Comparison of ENCODE assay signal across 9 cellular contexts in the genomic region with DNA sequence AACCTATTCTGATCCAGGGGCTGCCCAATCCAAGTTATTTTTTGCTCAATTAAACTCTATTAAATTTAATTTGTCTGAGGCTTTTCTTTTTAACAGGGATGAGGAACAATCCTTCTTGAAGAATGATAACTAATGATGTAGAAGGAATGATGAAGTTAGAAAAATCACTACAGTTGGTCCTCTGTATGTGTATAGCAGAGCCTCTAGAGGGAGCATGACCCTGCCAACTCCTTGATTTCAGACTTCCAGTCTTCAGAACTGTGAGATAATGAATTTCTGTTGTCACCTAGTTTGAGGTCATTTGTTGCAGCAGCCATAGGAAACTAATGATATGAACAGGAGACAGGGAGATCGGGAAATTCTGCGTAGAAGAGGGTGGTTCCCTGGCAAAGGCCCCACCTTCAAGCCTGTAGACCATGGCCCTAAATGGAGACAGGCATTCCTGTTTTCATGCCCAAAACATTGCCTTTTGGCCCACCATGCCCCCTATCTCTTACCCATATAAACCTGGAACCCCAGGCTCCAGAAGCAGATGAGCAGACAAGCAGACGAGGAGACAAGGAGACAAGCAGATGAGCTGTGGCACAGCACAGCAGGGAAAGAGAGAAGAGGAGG. TPM values are rescaled to one million over a fixed set of nuclear protein-coding genes. Genes with fewer than 3 reads are reported as not detected.
A peak's percentile ranks its signal among the peaks of the same experiment; 100 is the strongest.
DNase-seq lines count a peak whose midpoint lies in the region; ATAC-seq, FAIRE-seq and TF ChIP-seq lines count a peak whose summit lies in the region.
"Had no signal": no experiment of that assay in that cellular context is flagged by ENCODE, and none has a peak within 500 bp of the region (broad histone marks: within the 10 kb centered on the region; RNA-seq: fewer than 3 reads in every experiment).

No MANE protein-coding gene starts in this region.

- no peak for TF ChIP-seq POLR2A in H1 (IDR thresholded peaks at IDR 0.05; ENCODE audit: control extremely low read depth in 1 of 2, low read depth in 2 of 2, low read length in 2 of 2)

- no peak overlapping the region for H3K23ac ChIP-seq in H1 (ENCODE audit: insufficient read length)

- peak; percentile 13 for FAIRE-seq in H1 (lab: Jason Lieb, UNC)

- no peak overlapping the region for H3K18ac ChIP-seq in H1 (ENCODE audit: extremely low read depth, low read length)

- H2BK5ac ChIP-seq in H1 (ENCODE audit: low read depth, low read length): no peak overlapping the region

- H2BK12ac ChIP-seq in H1 (ENCODE audit: low read depth, low read length): peak overlapping the region; percentile 3; the same call in 1 of the 2 replicates

- H3K14ac ChIP-seq in H1 (ENCODE audit: insufficient read length): no peak overlapping the region

- H3K4ac ChIP-seq in H1 (replicated peaks; ENCODE audit: insufficient read length, low read depth, low read length): no peak overlapping the region

- H2AFZ ChIP-seq in Loucy (ENCODE audit: low read length) (no peak overlapping the region), H1 (ENCODE audit: low read length) (no peak overlapping the region)

- no peaks in the 10 kb centered on the region for H3K23me2 ChIP-seq in H1 (ENCODE audit: low read depth, low read length)

- H3K36me3 ChIP-seq in Loucy (ENCODE audit: insufficient read depth, low read length): no peaks in the 10 kb centered on the region
- peaks cover 0 to 4% (median 0%) of the 10 kb centered on the region in 4 experiments; a peak in 1 of 8 replicates for H3K36me3 ChIP-seq in H1 (ENCODE audit: control insufficient read depth in 2 of 4, insufficient read depth in 4 of 4, low read length in 3 of 4)

- H3K9ac ChIP-seq in Loucy (ENCODE audit: low read depth, low read length, poor library complexity, severe bottlenecking) (no peak overlapping the region), H1 (replicated peaks in 1 of 4; ENCODE audit: extremely low read depth in 1 of 4, low read depth in 3 of 4, low read length in 3 of 4) (no peak overlapping the region)

- H3K56ac ChIP-seq in H1 (replicated peaks; ENCODE audit: insufficient read length, low read depth, low read length): no peak overlapping the region

- 66% methylated on average over 3 of the region's 3 CpGs; no CpG with 5 or more reads in 1 of the 2 experiments for WGBS in H1 (ENCODE audit: extremely low coverage in 1 of 2, insufficient coverage in 1 of 2, insufficient read length in 1 of 2, insufficient replicate concordance in 2 of 2, low coverage in 1 of 2, low lambda C conversion rate in 2 of 2, missing lambda C conversion rate in 1 of 2), 2 experiments

- H3K4me1 ChIP-seq in Loucy (ENCODE audit: insufficient read depth, low read length, poor library complexity, severe bottlenecking) (no peaks in the 10 kb centered on the region), H1 (replicated peaks in 1 of 4; ENCODE audit: control insufficient read depth in 3 of 4, insufficient read depth in 4 of 4, low read length in 3 of 4) (peaks cover 0 to 8% (median 4%) of the 10 kb centered on the region in 4 experiments; a peak in 6 of 7 replicates)

- no peaks in the 10 kb centered on the region for H3K79me1 ChIP-seq in H1 (ENCODE audit: low read depth, low read length)

- H2AK5ac ChIP-seq in H1 (ENCODE audit: low read depth, low read length): no peak overlapping the region

- H3K27me3 ChIP-seq in Loucy (ENCODE audit: insufficient read depth, low read length, poor library complexity, severe bottlenecking) (no peaks in the 10 kb centered on the region), H1 (replicated peaks in 1 of 4; ENCODE audit: control insufficient read depth in 3 of 4, extremely low read depth in 1 of 4, insufficient read depth in 3 of 4, low read length in 3 of 4) (no peaks in the 10 kb centered on the region)

- no peaks in the 10 kb centered on the region for H4K20me1 ChIP-seq in Loucy (ENCODE audit: insufficient read depth, low read length, poor library complexity, severe bottlenecking)
- H4K20me1 ChIP-seq in H1 (replicated peaks in 1 of 2; ENCODE audit: control insufficient read depth in 1 of 2, insufficient read depth in 2 of 2, low read length in 2 of 2): no peaks in the 10 kb centered on the region

- H3F3A ChIP-seq in Loucy (ENCODE audit: low read depth): no peaks in the 10 kb centered on the region

- no peak overlapping the region for H4K91ac ChIP-seq in H1 (replicated peaks; ENCODE audit: insufficient read length, low read length)

- TF ChIP-seq CTCF in Loucy (conservative IDR thresholded peaks at IDR 0.05; ENCODE audit: low read length): peak; percentile 71
- peak in 2 of 3 experiments; percentile 52 to 70; a peak in 3 of 4 replicates for TF ChIP-seq CTCF in H1 (IDR thresholded peaks at IDR 0.05; ENCODE audit: control extremely low read depth in 1 of 3, insufficient read depth in 1 of 3, low read depth in 1 of 3, low read length in 3 of 3)

- no peak overlapping the region for H3K4me3 ChIP-seq in Loucy (ENCODE audit: low read length, poor library complexity, severe bottlenecking)
- H3K4me3 ChIP-seq in H1 (ENCODE audit: extremely low read depth in 1 of 4, insufficient read depth in 2 of 4, low read depth in 3 of 4, low read length in 4 of 4): no peak overlapping the region

- H3K9me2 ChIP-seq in Loucy (replicated peaks; ENCODE audit: low read depth, low read length): no peaks in the 10 kb centered on the region

- H2BK20ac ChIP-seq in H1 (ENCODE audit: low read length): peak overlapping the region; percentile 16; the same call in 1 of the 2 replicates

- TF ChIP-seq RAD21 in H1 (IDR thresholded peaks at IDR 0.05 in 1 of 2, conservative IDR thresholded peaks at IDR 0.05 in 1 of 2; ENCODE audit: low read depth in 2 of 2, low read length in 2 of 2): peak; percentile 53

- no peak for ATAC-seq in HG03439 (IDR thresholded peaks at IDR 0.05; ENCODE audit: unreplicated experiment)

- CTCF ChIA-PET in H1 (lab: Charles Lee; ENCODE audit: partially characterized antibody): interaction anchor here (0.6 to 5.9 kb wide), 13 partner anchors 8 to 100 kb away, joined by 3 to 55 read pairs (median 6); a partner anchor contains a TSS

- H2BK15ac ChIP-seq in H1 (ENCODE audit: low read length): peak overlapping the region; percentile 77; the same call in 1 of the 2 replicates

- no peak overlapping the region for H4K5ac ChIP-seq in H1 (ENCODE audit: insufficient read length, low read depth, low read length)

- H2BK120ac ChIP-seq in H1 (replicated peaks; ENCODE audit: low read depth, low read length): no peak overlapping the region

- DNase-seq in SIG-M5 treated with dmso at 0.1 percent for 504 hours (lab: John Stamatoyannopoulos, UW; ENCODE audit: unreplicated experiment) (peak; percentile 34), SIG-M5 (lab: John Stamatoyannopoulos, UW) (no peak), H1 (ENCODE audit: low read depth in 1 of 2, low spot score in 2 of 2) (no peak), renal cortical epithelial cell (ENCODE audit: low read depth) (peak; percentile 28), putamen (ENCODE audit: low spot score) (no peak)
- no peak for DNase-seq in stimulated activated CD4-positive, alpha-beta T cell treated with anti-CD3 and anti-CD28 coated beads, Interleukin-15, amount 100 ng/mL, for 24 hours
- DNase-seq: CD8-positive, alpha-beta memory T cell had no signal

- no peak overlapping the region for H3K27ac ChIP-seq in H1 (ENCODE audit: low read depth, low read length)

- H4K8ac ChIP-seq in H1 (ENCODE audit: extremely low read depth, insufficient read depth, low read length): no peak overlapping the region

- no peak overlapping the region for H3K4me2 ChIP-seq in Loucy (ENCODE audit: low read depth, low read length, poor library complexity, severe bottlenecking)
- H3K4me2 ChIP-seq in H1 (ENCODE audit: insufficient read depth in 1 of 2, low read depth in 2 of 2, low read length in 2 of 2): no peak overlapping the region

- H3K79me2 ChIP-seq in Loucy (ENCODE audit: insufficient read depth, low read length) (no peaks in the 10 kb centered on the region), H1 (ENCODE audit: control insufficient read depth in 1 of 2, insufficient read depth in 2 of 2, low read length in 2 of 2) (no peaks in the 10 kb centered on the region)

- TF ChIP-seq EP300 in H1 (IDR thresholded peaks at IDR 0.05; ENCODE audit: borderline replicate concordance in 1 of 2, low read depth in 2 of 2, low read length in 2 of 2): no peak

- POLR2A ChIA-PET in H1 (lab: Charles Lee; ENCODE audit: partially characterized antibody): interaction anchor here (1.4 to 2.2 kb wide), 3 partner anchors 8 to 20 kb away, joined by 3 to 8 read pairs (median 3); a partner anchor contains a TSS

- no peaks in the 10 kb centered on the region for H3K9me3 ChIP-seq in Loucy (ENCODE audit: insufficient read depth, low read depth, low read length)
- H3K9me3 ChIP-seq in H1 (ENCODE audit: insufficient read depth in 2 of 2, low read depth in 1 of 2, low read length in 1 of 2): peaks cover 9 to 14% of the 10 kb centered on the region in 2 experiments

TF ChIP-seq in H1, 55 proteins besides CTCF, POLR2A, EP300 and RAD21 (continues in another document):
- TF ChIP-seq SIX5 (IDR thresholded peaks at IDR 0.05; ENCODE audit: low read depth, low read length): no peak
- TF ChIP-seq, protein P1, sequence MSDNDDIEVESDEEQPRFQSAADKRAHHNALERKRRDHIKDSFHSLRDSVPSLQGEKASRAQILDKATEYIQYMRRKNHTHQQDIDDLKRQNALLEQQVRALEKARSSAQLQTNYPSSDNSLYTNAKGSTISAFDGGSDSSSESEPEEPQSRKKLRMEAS (IDR thresholded peaks at IDR 0.05): no peak
- TF ChIP-seq RFX5 (IDR thresholded peaks at IDR 0.05; ENCODE audit: borderline replicate concordance, low read depth, low read length): no peak

RNA-seq across cellular contexts. Expression of a gene that starts 7.7 kb away (rescaled TPM):
- 114 and 117 TPM in 2 replicates for total RNA-seq in H1 (2021; fragmentation: NEBNext Ultra II Directional; extraction: Animal tissue kit (Norgen Biotek cat#: 25700))
- 16.6 and 29.3 TPM in 2 replicates for polyA plus RNA-seq in H1 (2011; rRNA removed)
- 26.1 TPM for polyA plus RNA-seq in H1 (2011; cell fraction: cytosol; rRNA removed)
- polyA plus RNA-seq in H1 (2011; cell fraction: nucleus; rRNA removed): 38.3 TPM
- polyA plus RNA-seq in H1 (2012, experiment 1 of 2): 19.9 to 42.3 TPM (median 30.4 TPM) in 4 replicates
- polyA plus RNA-seq in H1 (2012, experiment 2 of 2): 1.9 TPM
- 52.7 TPM for polyA plus RNA-seq in H1 (2013, experiment 1 of 2)
- polyA plus RNA-seq in H1 (2013, experiment 2 of 2): 48.3 TPM
- polyA minus RNA-seq in H1 (2011; rRNA and poly(A)+ RNA removed): 132 and 174 TPM in 2 replicates
- 81.9 TPM for polyA minus RNA-seq in H1 (2011; cell fraction: cytosol; rRNA and poly(A)+ RNA removed)
- polyA minus RNA-seq in H1 (2011; cell fraction: nucleus; rRNA and poly(A)+ RNA removed): 247 TPM
- total RNA-seq in renal cortical epithelial cell: 17.7 and 43.9 TPM in 2 replicates

RNA-seq across cellular contexts. Expression of a gene that starts 55.1 kb away (rescaled TPM):
- total RNA-seq in H1 (2021; fragmentation: NEBNext Ultra II Directional; extraction: Animal tissue kit (Norgen Biotek cat#: 25700)): 1.3 and 1.7 TPM in 2 replicates
- 0.50 and 0.65 TPM in 2 replicates for polyA plus RNA-seq in H1 (2011; rRNA removed)
- polyA plus RNA-seq in H1 (2011; cell fraction: cytosol; rRNA removed): 0.54 TPM
- 0.60 TPM for polyA plus RNA-seq in H1 (2011; cell fraction: nucleus; rRNA removed)
- polyA plus RNA-seq in H1 (2012, experiment 1 of 2): 0.55 to 0.99 TPM (median 0.66 TPM) in 4 replicates
- polyA plus RNA-seq in H1 (2012, experiment 2 of 2): 0.34 TPM
- polyA plus RNA-seq in H1 (2013, experiment 1 of 2): 1.0 TPM
- 1.2 TPM for polyA plus RNA-seq in H1 (2013, experiment 2 of 2)
- 0.85 and 0.88 TPM in 2 replicates for polyA minus RNA-seq in H1 (2011; rRNA and poly(A)+ RNA removed)
- polyA minus RNA-seq in H1 (2011; cell fraction: cytosol; rRNA and poly(A)+ RNA removed): 0.95 TPM
- 1.6 TPM for polyA minus RNA-seq in H1 (2011; cell fraction: nucleus; rRNA and poly(A)+ RNA removed)
- total RNA-seq in renal cortical epithelial cell: 4.5 and 11.7 TPM in 2 replicates
- polyA plus RNA-seq: CD8-positive, alpha-beta memory T cell had no signal

Comparison
In these comparisons a context has a peak if more than half of its experiments do, and no peak if none do; other contexts are left out.
1. DNase-seq: peak in SIG-M5 treated with dmso at 0.1 percent for 504 hours (single experiment) and renal cortical epithelial cell (single experiment); none in SIG-M5 (single experiment), H1 (0 of 2), putamen (single experiment) and stimulated activated CD4-positive, alpha-beta T cell treated with anti-CD3 and anti-CD28 coated beads, Interleukin-15, amount 100 ng/mL, for 24 hours (single experiment).